ENCODE assay signal across 19 cellular contexts in the genomic region with DNA sequence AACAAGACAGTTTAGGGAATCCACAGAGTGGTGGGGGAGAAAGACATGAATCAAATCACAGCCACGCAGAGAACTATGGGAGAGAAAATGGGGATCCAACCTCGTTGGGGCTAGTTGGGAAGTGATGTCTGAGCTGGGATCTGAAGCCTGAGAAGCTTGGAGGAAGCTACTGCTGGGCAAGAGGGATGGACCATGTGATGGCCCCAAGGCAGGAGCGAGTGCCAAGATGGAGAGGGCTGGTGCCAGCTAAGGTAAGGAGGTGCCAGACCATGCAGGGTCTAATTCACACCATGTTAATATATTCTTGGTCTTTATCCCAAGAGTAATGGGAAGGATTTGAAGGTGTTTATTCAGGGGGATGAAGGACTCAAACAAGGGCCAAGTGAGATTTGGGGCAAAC.
"Had no signal": no experiment of that assay in that cellular context is flagged by ENCODE, and none has a peak within 500 bp of the region (broad histone marks: within the 10 kb centered on the region; RNA-seq: fewer than 3 reads in every experiment).

No MANE protein-coding gene starts in this region.

- DNase-seq: KBM-7, MG63, NCI-H1092, NCI-H1105 treated with DMSO at 0.1 percent for 48 hours, NCI-H1417 treated with DMSO at 0.1 percent for 48 hours, NCI-H146, NCI-H1694 treated with DMSO at 0.1 percent for 48 hours, NCI-H1930, NCI-H2081, NCI-H2107, NCI-H2227 treated with DMSO at 0.1 percent for 48 hours, NCI-H510A, NCI-H524 treated with DMSO at 0.1 percent for 48 hours, NCI-H82, Right ventricle myocardium superior, RPMI8226, SIG-M5 had no signal

- H3K27me3 ChIP-seq: MG63, SJSA1 had no signal

- H3K27ac ChIP-seq: SJSA1, SK-N-MC had no signal

- H3K4me1 ChIP-seq: SJSA1 had no signal

- H3K4me3 ChIP-seq: MG63, SJSA1, SK-N-MC had no signal

- H3K36me3 ChIP-seq: MG63 had no signal

- H3K9me3 ChIP-seq: MG63, SJSA1 had no signal
